25 cellular contexts compared by ENCODE assay signal in genomic region chr5:117161718-117162386, GRCh38.
DNase-seq lines count a peak whose midpoint lies in the region; ATAC-seq and TF ChIP-seq lines count a peak whose summit lies in the region.
"Had no signal": no experiment of that assay in that cellular context is flagged by ENCODE, and none has a peak within 500 bp of the region (broad histone marks: within the 10 kb centered on the region; RNA-seq: fewer than 3 reads in every experiment).

No MANE protein-coding gene starts in this region.

- H3K4me3 Mint-ChIP-seq in nephron: peak overlapping the region in 1 of 3 experiments; percentile 19
- H3K4me3 Mint-ChIP-seq: activated naive CD4-positive, alpha-beta T cell treated with anti-CD3 and anti-CD28 coated beads, Interleukin-2, amount 50 U/mL, for 24 hours; immature natural killer cell; naive thymus-derived CD4-positive, alpha-beta T cell had no signal

- H3K4me1 ChIP-seq in SJCRH30 (peaks cover 43% of the 10 kb centered on the region), hepatocyte (ENCODE audit: insufficient read depth) (no peaks in the 10 kb centered on the region), heart left ventricle (no peaks in the 10 kb centered on the region)
- H3K4me1 ChIP-seq: BLaER1, left lung, spleen, stomach had no signal

- no peaks in the 10 kb centered on the region for H3K9me2 ChIP-seq in hepatocyte (replicated peaks; ENCODE audit: insufficient read depth)

- H3K27ac ChIP-seq in SJCRH30 (peak overlapping the region; percentile 93), hepatocyte (no peak overlapping the region), substantia nigra (ENCODE audit: low read depth, low read length, poor library complexity, severe bottlenecking) (peak overlapping the region; percentile 49), heart left ventricle (no peak overlapping the region)
- H3K27ac ChIP-seq: BLaER1, left lung, spleen, stomach, tibial nerve, VCaP had no signal

- H3K9me3 ChIP-seq in SJCRH30 (replicated peaks) (no peaks in the 10 kb centered on the region), hepatocyte (ENCODE audit: low read depth) (no peaks in the 10 kb centered on the region), heart left ventricle (no peaks in the 10 kb centered on the region)
- H3K9me3 ChIP-seq: BLaER1, left lung, spleen, stomach, tibial nerve had no signal

- no peaks in the 10 kb centered on the region for H3K79me2 ChIP-seq in hepatocyte

- H3K9me3 Mint-ChIP-seq in nephron: peaks cover 2% of the 10 kb centered on the region

- no peak for TF ChIP-seq POLR2A in heart left ventricle (IDR thresholded peaks at IDR 0.05)

- intact Hi-C loops in heart left ventricle (cut with DNase I): no loop called here

- peak overlapping the region; percentile 0 for H3K4me2 ChIP-seq in hepatocyte
- H3K4me2 ChIP-seq: BLaER1 had no signal

- no peak overlapping the region for H2AFZ ChIP-seq in hepatocyte

- H3K27me3 ChIP-seq in SJCRH30 (no peaks in the 10 kb centered on the region), hepatocyte (no peaks in the 10 kb centered on the region), heart left ventricle (no peaks in the 10 kb centered on the region)
- H3K27me3 ChIP-seq: BLaER1, left lung, spleen, stomach, tibial nerve had no signal

- 52% methylated on average over 7 of the region's 7 CpGs for WGBS in hepatocyte (ENCODE audit: low lambda C conversion rate, missing lambda C conversion rate)
- WGBS in heart left ventricle, 4 donors: 53 to 59% (median 55%) methylated on average over 7 of the region's 7 CpGs

- peak overlapping the region; percentile 39 for H3K4me3 ChIP-seq in SJCRH30
- no peak overlapping the region for H3K4me3 ChIP-seq in hepatocyte
- H3K4me3 ChIP-seq in heart left ventricle: no peak overlapping the region
- H3K4me3 ChIP-seq: BLaER1, left lung, spleen, stomach, tibial nerve had no signal

- H3K27me3 Mint-ChIP-seq in nephron (ENCODE audit: low read depth): no peaks in the 10 kb centered on the region
- H3K27me3 Mint-ChIP-seq: activated naive CD4-positive, alpha-beta T cell treated with anti-CD3 and anti-CD28 coated beads, Interleukin-2, amount 50 U/mL, for 24 hours; naive thymus-derived CD4-positive, alpha-beta T cell had no signal

- H3K36me3 Mint-ChIP-seq in nephron (ENCODE audit: low read depth): no peaks in the 10 kb centered on the region
- H3K36me3 Mint-ChIP-seq: activated naive CD4-positive, alpha-beta T cell treated with anti-CD3 and anti-CD28 coated beads, Interleukin-2, amount 50 U/mL, for 24 hours; immature natural killer cell; naive thymus-derived CD4-positive, alpha-beta T cell had no signal

- H4K20me1 ChIP-seq in hepatocyte (ENCODE audit: insufficient read depth, poor library complexity, severe bottlenecking): no peaks in the 10 kb centered on the region
- H4K20me1 ChIP-seq: BLaER1 had no signal

- TF ChIP-seq CTCF in hepatocyte (IDR thresholded peaks at IDR 0.05; ENCODE audit: poor library complexity): no peak
- TF ChIP-seq CTCF in nephron (IDR thresholded peaks at IDR 0.05; ENCODE audit: unreplicated experiment in 3 of 3): no peak
- TF ChIP-seq CTCF in heart left ventricle (IDR thresholded peaks at IDR 0.05): no peak

- ATAC-seq in heart left ventricle (no peak), HG03097 (IDR thresholded peaks at IDR 0.05; ENCODE audit: low FRiP score, unreplicated experiment) (no peak)
- ATAC-seq: HCT116; left lung; naive thymus-derived CD4-positive, alpha-beta T cell; Panc1 had no signal

- peak overlapping the region; percentile 77 to 92 (median 87) for H3K27ac Mint-ChIP-seq in nephron
- H3K27ac Mint-ChIP-seq: activated naive CD4-positive, alpha-beta T cell treated with anti-CD3 and anti-CD28 coated beads, Interleukin-2, amount 50 U/mL, for 24 hours; immature natural killer cell; naive thymus-derived CD4-positive, alpha-beta T cell had no signal

- peaks cover 48% of the 10 kb centered on the region for H3K4me1 Mint-ChIP-seq in nephron
- H3K4me1 Mint-ChIP-seq: activated naive CD4-positive, alpha-beta T cell treated with anti-CD3 and anti-CD28 coated beads, Interleukin-2, amount 50 U/mL, for 24 hours; immature natural killer cell; naive thymus-derived CD4-positive, alpha-beta T cell had no signal

- peak; percentile 83 to 93 for DNase-seq in SJCRH30
- no peak for DNase-seq in hepatocyte (ENCODE audit: low spot score)
- no peak for DNase-seq in substantia nigra (lab: John Stamatoyannopoulos, UW)
- no peak for DNase-seq in heart left ventricle
- no peak for DNase-seq in DMS53 (lab: John Stamatoyannopoulos, UW)
- DNase-seq: activated CD4-positive, alpha-beta T cell treated with anti-CD3 and anti-CD28 coated beads for 4 hours; amygdala; immature natural killer cell; left lung; naive thymus-derived CD4-positive, alpha-beta T cell; NCI-H1436; NCI-H2107; NCI-H345; SHP77 treated with DMSO at 0.1 percent for 48 hours; spleen; stomach; T-helper 9 cell had no signal

- H3K36me3 ChIP-seq in SJCRH30 (no peaks in the 10 kb centered on the region), hepatocyte (replicated peaks; ENCODE audit: insufficient read depth, low read depth) (no peaks in the 10 kb centered on the region), heart left ventricle (no peaks in the 10 kb centered on the region)
- H3K36me3 ChIP-seq: BLaER1, left lung, spleen, stomach, tibial nerve had no signal

Comparison
In these comparisons a context has a peak if more than half of its experiments do, and no peak if none do; other contexts are left out.
1. DNase-seq: peak in SJCRH30 (2 of 2); none in hepatocyte (single experiment), substantia nigra (0 of 49), heart left ventricle (0 of 5) and DMS53 (single experiment).
2. H3K27ac ChIP-seq: peak in SJCRH30 (single experiment) and substantia nigra (single experiment); none in hepatocyte (single experiment) and heart left ventricle (0 of 12).